ENCODE assay signal across 11 cellular contexts in genomic region chr6:15615837-15616236, GRCh38. TPM values are rescaled to one million over a fixed set of nuclear protein-coding genes. Genes with fewer than 3 reads are reported as not detected.
DNase-seq lines count a peak whose midpoint lies in the region; ATAC-seq, FAIRE-seq and TF ChIP-seq lines count a peak whose summit lies in the region.
"Had no signal": no experiment of that assay in that cellular context is flagged by ENCODE, and none has a peak within 500 bp of the region (broad histone marks: within the 10 kb centered on the region; RNA-seq: fewer than 3 reads in every experiment).

No MANE protein-coding gene starts in this region.

- DNase-seq in GM13976 (ENCODE audit: low spot score): peak; percentile 36
- no peak for DNase-seq in H54 (ENCODE audit: insufficient read length, low spot score)
- peak; percentile 29 for DNase-seq in NCI-H2196 treated with DMSO at 0.1 percent for 48 hours (lab: John Stamatoyannopoulos, UW; ENCODE audit: unreplicated experiment)
- no peak for DNase-seq in lower lobe of right lung
- DNase-seq in amniotic stem cell (lab: John Stamatoyannopoulos, UW): no peak
- DNase-seq in NCI-H446 (lab: John Stamatoyannopoulos, UW): no peak
- DNase-seq in stimulated activated CD4-positive, alpha-beta T cell treated with anti-CD3 and anti-CD28 coated beads, Interleukin-4, amount 100 ng/mL, for 4 hours: no peak
- DNase-seq in A172 (ENCODE audit: low spot score): no peak
- DNase-seq: DMS153, posterior cingulate gyrus had no signal

- H3K36me3 ChIP-seq in lower lobe of right lung: peaks cover 7% of the 10 kb centered on the region

- TF ChIP-seq CTCF in GM13976 (IDR thresholded peaks at IDR 0.05; ENCODE audit: borderline replicate concordance, control extremely low read depth, extremely low read depth, insufficient read depth, missing control alignments) (no peak), lower lobe of right lung (IDR thresholded peaks at IDR 0.05) (no peak)

- H3K4me3 ChIP-seq in lower lobe of right lung: no peak overlapping the region

- intact Hi-C loops in lower lobe of right lung (cut with DNase I): no loop called here

- H3K4me1 ChIP-seq in lower lobe of right lung: peaks cover 20% of the 10 kb centered on the region

- TF ChIP-seq POLR2A in H54 (IDR thresholded peaks at IDR 0.05; ENCODE audit: low read depth, low read length): no peak

- no peaks in the 10 kb centered on the region for H3K27me3 ChIP-seq in lower lobe of right lung (ENCODE audit: low read depth)

- peaks cover 4% of the 10 kb centered on the region for H3K9me3 ChIP-seq in lower lobe of right lung

- peak; percentile 67 for FAIRE-seq in H54 (lab: Jason Lieb, UNC)
- FAIRE-seq: endometrium had no signal

- in situ Hi-C loops in GM13976 (cut with MboI; ENCODE audit: low sequenced_read_pairs, unreplicated experiment): no loop called here

- no peak overlapping the region for H3K27ac ChIP-seq in lower lobe of right lung

- peak; percentile 52 to 67 for ATAC-seq in lower lobe of right lung

RNA-seq across cellular contexts. Expression of gene DTNBP1, which starts 47.0 kb away (rescaled TPM):
- total RNA-seq in lower lobe of right lung: 25.9 TPM
- 1.6 and 12.4 TPM in 2 replicates for total RNA-seq in A172 (2014; rRNA removed; shearing (Covaris generic))

Comparison
In these comparisons a context has a peak if more than half of its experiments do, and no peak if none do; other contexts are left out.
1. DNase-seq: peak in GM13976 (single experiment) and NCI-H2196 treated with DMSO at 0.1 percent for 48 hours (single experiment); none in H54 (single experiment), lower lobe of right lung (single experiment), amniotic stem cell (single experiment), NCI-H446 (0 of 2), stimulated activated CD4-positive, alpha-beta T cell treated with anti-CD3 and anti-CD28 coated beads, Interleukin-4, amount 100 ng/mL, for 4 hours (0 of 2) and A172 (single experiment).